12 cellular contexts compared by ENCODE assay signal in genomic region chr12:19546611-19547162, GRCh38.
DNase-seq lines count a peak whose midpoint lies in the region; ATAC-seq and TF ChIP-seq lines count a peak whose summit lies in the region.
"Had no signal": no experiment of that assay in that cellular context is flagged by ENCODE, and none has a peak within 500 bp of the region (broad histone marks: within the 10 kb centered on the region; RNA-seq: fewer than 3 reads in every experiment).

No MANE protein-coding gene starts in this region.

- no peak overlapping the region for H2BK120ac ChIP-seq in mesendoderm (ENCODE audit: low read depth, low read length)

- H3K4me1 ChIP-seq in right atrium auricular region (peaks cover 0 to 29% of the 10 kb centered on the region in 2 donors), mesendoderm (ENCODE audit: control insufficient read depth, low read depth, low read length) (no peaks in the 10 kb centered on the region)

- no peak overlapping the region for H3K4me3 Mint-ChIP-seq in activated T-helper 1 cell treated with anti-CD3 and anti-CD28 coated beads, Interleukin-12 subunit alpha, Interleukin-12 subunit beta, Interleukin-2, Interleukin-4 antibody, amounts not matched to agents 30 ng/mL and 10 ng/mL and 1 ng/mL, durations not matched to agents 14 hours and 24 hours and 36 hours

- no peak overlapping the region for H2BK5ac ChIP-seq in mesendoderm (ENCODE audit: low read length)

- no peaks in the 10 kb centered on the region for H3K36me3 Mint-ChIP-seq in activated T-helper 1 cell treated with anti-CD3 and anti-CD28 coated beads, Interleukin-12 subunit alpha, Interleukin-12 subunit beta, Interleukin-2, Interleukin-4 antibody, amounts not matched to agents 30 ng/mL and 10 ng/mL and 1 ng/mL, durations not matched to agents 14 hours and 24 hours and 36 hours (ENCODE audit: low read depth)

- no peaks in the 10 kb centered on the region for H3K79me1 ChIP-seq in mesendoderm (ENCODE audit: low read length)

- no peak overlapping the region for H3K9ac ChIP-seq in mesendoderm (ENCODE audit: low read length)

- H3K36me3 ChIP-seq in right atrium auricular region (no peaks in the 10 kb centered on the region), mesendoderm (ENCODE audit: control insufficient read depth, insufficient read depth, low read length) (no peaks in the 10 kb centered on the region)

- H3K9me3 ChIP-seq in right atrium auricular region, result no peaks in the 10 kb centered on the region

- no CpG with 5 or more reads among the region's 7 CpGs for WGBS in mesendoderm (ENCODE audit: extremely low coverage, insufficient coverage, low lambda C conversion rate)

- TF ChIP-seq CTCF in right atrium auricular region (IDR thresholded peaks at IDR 0.05), result no peak

- peak; percentile 37 for DNase-seq in EL
- peak in 32 of 61 donors; percentile 1 to 68 (median 10) for DNase-seq in caudate nucleus (lab: John Stamatoyannopoulos, UW)
- no peak for DNase-seq in right atrium auricular region (ENCODE audit: low spot score)
- peak; percentile 62 for DNase-seq in retina
- no peak for DNase-seq in mesendoderm
- DNase-seq in activated T-helper 1 cell treated with anti-CD3 and anti-CD28 coated beads, Interleukin-12 subunit alpha, Interleukin-12 subunit beta, Interleukin-2, Interleukin-4 antibody, amounts not matched to agents 30 ng/mL and 10 ng/mL and 1 ng/mL, durations not matched to agents 14 hours and 24 hours and 36 hours (ENCODE audit: low spot score), result no peak
- DNase-seq in midbrain (lab: John Stamatoyannopoulos, UW), result no peak
- DNase-seq: immature natural killer cell; NCI-H510A treated with DMSO at 0.1 percent for 48 hours; stimulated activated naive CD8-positive, alpha-beta T cell treated with anti-CD3 and anti-CD28 coated beads, Interleukin-15, Interleukin-2, amounts not matched to agents 100 U/mL and 50 U/mL, for 24 hours had no signal

- no peak overlapping the region for H3K56ac ChIP-seq in mesendoderm (ENCODE audit: low read length)

- peak overlapping the region; percentile 72 for H3K27ac ChIP-seq in caudate nucleus (ENCODE audit: low read depth, low read length)
- H3K27ac ChIP-seq in right atrium auricular region, result peak overlapping the region; percentile 57 to 65
- no peak overlapping the region for H3K27ac ChIP-seq in mesendoderm (ENCODE audit: low read depth, low read length)

- no peak overlapping the region for H3K4ac ChIP-seq in mesendoderm (ENCODE audit: low read depth, low read length)

- no peaks in the 10 kb centered on the region for H3K79me2 ChIP-seq in mesendoderm (ENCODE audit: control insufficient read depth, insufficient read depth, low read length)

- H3K4me3 ChIP-seq in right atrium auricular region (no peak overlapping the region), mesendoderm (ENCODE audit: low read length) (no peak overlapping the region)
- H3K4me3 ChIP-seq: K562 had no signal

- H3K18ac ChIP-seq in mesendoderm (ENCODE audit: low read length), result no peak overlapping the region

- intact Hi-C loops in activated T-helper 1 cell treated with anti-CD3 and anti-CD28 coated beads, Interleukin-12 subunit alpha, Interleukin-12 subunit beta, Interleukin-2, Interleukin-4 antibody, amounts not matched to agents 30 ng/mL and 10 ng/mL and 1 ng/mL, durations not matched to agents 14 hours and 24 hours and 36 hours (cut with micrococcal nuclease), result no loop called here

- no peaks in the 10 kb centered on the region for H3K27me3 Mint-ChIP-seq in activated T-helper 1 cell treated with anti-CD3 and anti-CD28 coated beads, Interleukin-12 subunit alpha, Interleukin-12 subunit beta, Interleukin-2, Interleukin-4 antibody, amounts not matched to agents 30 ng/mL and 10 ng/mL and 1 ng/mL, durations not matched to agents 14 hours and 24 hours and 36 hours (ENCODE audit: insufficient read depth)

- H3K27me3 ChIP-seq in right atrium auricular region (no peaks in the 10 kb centered on the region), mesendoderm (ENCODE audit: insufficient read depth, low read length, poor library complexity) (no peaks in the 10 kb centered on the region)

- no peak for ATAC-seq in HG02840 (IDR thresholded peaks at IDR 0.05; ENCODE audit: low FRiP score, unreplicated experiment)
- ATAC-seq: K562; stimulated activated naive CD8-positive, alpha-beta T cell treated with anti-CD3 and anti-CD28 coated beads, Interleukin-15, Interleukin-2, amounts not matched to agents 100 U/mL and 50 U/mL, for 24 hours had no signal

- H3K9me3 Mint-ChIP-seq in activated T-helper 1 cell treated with anti-CD3 and anti-CD28 coated beads, Interleukin-12 subunit alpha, Interleukin-12 subunit beta, Interleukin-2, Interleukin-4 antibody, amounts not matched to agents 30 ng/mL and 10 ng/mL and 1 ng/mL, durations not matched to agents 14 hours and 24 hours and 36 hours, result no peaks in the 10 kb centered on the region
- H3K9me3 Mint-ChIP-seq: immature natural killer cell had no signal

- H3K27ac Mint-ChIP-seq in activated T-helper 1 cell treated with anti-CD3 and anti-CD28 coated beads, Interleukin-12 subunit alpha, Interleukin-12 subunit beta, Interleukin-2, Interleukin-4 antibody, amounts not matched to agents 30 ng/mL and 10 ng/mL and 1 ng/mL, durations not matched to agents 14 hours and 24 hours and 36 hours, result no peak overlapping the region
- H3K27ac Mint-ChIP-seq: immature natural killer cell had no signal

- H2BK15ac ChIP-seq in mesendoderm (replicated peaks; ENCODE audit: low read depth), result no peak overlapping the region

- no peak overlapping the region for H4K5ac ChIP-seq in mesendoderm (ENCODE audit: low read length)

- no peak overlapping the region for H4K8ac ChIP-seq in mesendoderm (ENCODE audit: low read depth, low read length)

- H3K4me1 Mint-ChIP-seq in activated T-helper 1 cell treated with anti-CD3 and anti-CD28 coated beads, Interleukin-12 subunit alpha, Interleukin-12 subunit beta, Interleukin-2, Interleukin-4 antibody, amounts not matched to agents 30 ng/mL and 10 ng/mL and 1 ng/mL, durations not matched to agents 14 hours and 24 hours and 36 hours (ENCODE audit: low read depth), result no peaks in the 10 kb centered on the region

- H2AK5ac ChIP-seq in mesendoderm (ENCODE audit: low read length), result no peak overlapping the region

- no peak overlapping the region for H3K4me2 ChIP-seq in mesendoderm (ENCODE audit: low read length)

- no peak overlapping the region for H3K23ac ChIP-seq in mesendoderm (ENCODE audit: low read length)

Comparison
In these comparisons a context has a peak if more than half of its experiments do, and no peak if none do; other contexts are left out.
1. DNase-seq: peak in EL (single experiment), caudate nucleus (32 of 61) and retina (single experiment); none in right atrium auricular region (single experiment), mesendoderm (single experiment), activated T-helper 1 cell treated with anti-CD3 and anti-CD28 coated beads, Interleukin-12 subunit alpha, Interleukin-12 subunit beta, Interleukin-2, Interleukin-4 antibody, amounts not matched to agents 30 ng/mL and 10 ng/mL and 1 ng/mL, durations not matched to agents 14 hours and 24 hours and 36 hours (single experiment) and midbrain (single experiment).